Comparison of ENCODE assay signal across 1 cellular context in genomic region chr1:160404094-160404493, GRCh38.
TF ChIP-seq lines count a peak whose summit lies in the region.

No MANE protein-coding gene starts in this region.

TF ChIP-seq in GM12878, 131 proteins besides CTCF, POLR2A, EP300 and RAD21:
- TF ChIP-seq MEF2B (IDR thresholded peaks at IDR 0.05; ENCODE audit: partially characterized antibody, poor library complexity, severe bottlenecking) (peak; percentile 51), ATF3 (IDR thresholded peaks at IDR 0.05; ENCODE audit: borderline replicate concordance, extremely low read depth, low read depth, low read length) (no peak)
